10 cellular contexts compared by ENCODE assay signal in the genomic region with DNA sequence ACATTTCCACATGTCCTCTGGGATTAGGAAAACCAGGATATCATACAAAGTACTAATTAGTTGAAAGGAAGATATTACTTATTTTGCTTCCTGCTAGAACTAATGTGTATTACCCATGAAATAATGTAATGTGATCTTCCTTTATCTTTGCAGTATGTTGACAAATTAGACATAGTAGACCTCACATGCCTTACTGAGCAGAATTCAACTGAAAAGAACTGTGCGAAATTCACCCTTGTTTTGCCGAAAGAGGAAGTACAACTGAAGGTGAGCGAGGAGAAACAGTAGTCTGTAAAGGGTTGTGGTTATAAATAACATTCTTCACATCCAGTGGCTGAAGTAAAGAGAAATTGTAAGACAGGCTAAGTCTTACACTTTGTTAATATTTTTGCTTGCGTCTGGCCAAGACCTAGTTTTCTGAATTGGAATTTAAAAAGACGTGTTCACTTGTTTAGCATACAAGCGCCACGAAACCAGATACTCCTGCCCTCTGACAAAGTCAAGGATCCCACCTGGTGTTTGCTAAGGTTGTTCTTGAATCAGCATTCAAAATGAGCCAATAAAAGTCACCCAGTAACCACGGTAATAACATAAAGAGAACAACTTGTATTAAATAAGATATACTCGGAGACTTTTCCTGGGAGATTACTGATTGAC. TPM values are rescaled to one million over a fixed set of nuclear protein-coding genes. Genes with fewer than 3 reads are reported as not detected.
DNase-seq lines count a peak whose midpoint lies in the region; ATAC-seq and TF ChIP-seq lines count a peak whose summit lies in the region.
"Had no signal": no experiment of that assay in that cellular context is flagged by ENCODE, and none has a peak within 500 bp of the region (broad histone marks: within the 10 kb centered on the region; RNA-seq: fewer than 3 reads in every experiment).

No MANE protein-coding gene starts in this region.

- no peaks in the 10 kb centered on the region for H4K20me1 ChIP-seq in hepatocyte (ENCODE audit: insufficient read depth, poor library complexity, severe bottlenecking)

- H3K36me3 Mint-ChIP-seq in natural killer cell = no peaks in the 10 kb centered on the region

- H3K9me3 Mint-ChIP-seq in natural killer cell = no peaks in the 10 kb centered on the region

- no peaks in the 10 kb centered on the region for H3K9me3 ChIP-seq in hepatocyte (ENCODE audit: low read depth)

- H3K4me2 ChIP-seq in hepatocyte = no peak overlapping the region

- intact Hi-C loops in natural killer cell (cut with micrococcal nuclease) = no loop called here

- 85% methylated on average over 9 of the region's 9 CpGs for WGBS in hepatocyte (ENCODE audit: low lambda C conversion rate, missing lambda C conversion rate)

- H3K4me3 ChIP-seq in hepatocyte = no peak overlapping the region
- H3K4me3 ChIP-seq: skin epidermis had no signal

- DNase-seq in Daoy (ENCODE audit: low read depth) = peak; percentile 0
- DNase-seq in GM20000 (ENCODE audit: low spot score) = peak; percentile 56
- DNase-seq in RPMI8226 = peak; percentile 79
- no peak for DNase-seq in natural killer cell
- DNase-seq in NCI-H2081 treated with DMSO at 0.1 percent for 48 hours (lab: John Stamatoyannopoulos, UW) = no peak
- no peak for DNase-seq in ecto neural progenitor cell (ENCODE audit: low spot score)
- DNase-seq in hepatocyte (ENCODE audit: low spot score) = no peak

- H3K27me3 Mint-ChIP-seq in natural killer cell (ENCODE audit: low read depth in 2 of 2) = no peaks in the 10 kb centered on the region

- peak overlapping the region; percentile 49 to 67 for H3K27ac Mint-ChIP-seq in natural killer cell

- no peaks in the 10 kb centered on the region for H3K79me2 ChIP-seq in hepatocyte

- ATAC-seq in HG03442 (IDR thresholded peaks at IDR 0.05; ENCODE audit: unreplicated experiment) (peak; percentile 93), natural killer cell (peak in 2 of 3 donors; percentile 37 to 58)
- ATAC-seq: HCT116 had no signal

- H3K36me3 ChIP-seq in hepatocyte (replicated peaks; ENCODE audit: insufficient read depth, low read depth) = no peaks in the 10 kb centered on the region

- no peaks in the 10 kb centered on the region for H3K9me2 ChIP-seq in hepatocyte (replicated peaks; ENCODE audit: insufficient read depth)

- no peaks in the 10 kb centered on the region for H3K27me3 ChIP-seq in hepatocyte

- H3K4me1 ChIP-seq in hepatocyte (ENCODE audit: insufficient read depth) = no peaks in the 10 kb centered on the region

- H3K4me1 Mint-ChIP-seq in natural killer cell = peaks cover 16 to 27% of the 10 kb centered on the region in 2 donors

- no peak overlapping the region for H3K4me3 Mint-ChIP-seq in natural killer cell

- no peak overlapping the region for H3K27ac ChIP-seq in hepatocyte
- H3K27ac ChIP-seq: skin epidermis had no signal

- no peak overlapping the region for H2AFZ ChIP-seq in hepatocyte

- TF ChIP-seq CTCF in GM20000 (IDR thresholded peaks at IDR 0.05; ENCODE audit: extremely low read depth, missing control alignments) = no peak
- no peak for TF ChIP-seq CTCF in natural killer cell (IDR thresholded peaks at IDR 0.05)
- no peak for TF ChIP-seq CTCF in hepatocyte (IDR thresholded peaks at IDR 0.05; ENCODE audit: poor library complexity)

RNA-seq across cellular contexts. Expression of a gene that starts 16.8 kb away (rescaled TPM):
- not detected in 2 replicates for total RNA-seq in Daoy (2014; rRNA removed; shearing (Covaris generic))
- total RNA-seq in natural killer cell (10 to 100 TPM; 11.3 to 11.4 (median 11.4) TPM), hepatocyte (not detected in 2 replicates)
- polyA plus RNA-seq in hepatocyte = not detected in 2 replicates

RNA-seq across cellular contexts. Expression of a gene that starts 30.1 kb away (rescaled TPM):
- total RNA-seq in Daoy (2014; rRNA removed; shearing (Covaris generic)) = 8.3 and 9.4 TPM in 2 replicates
- 10 to 100 TPM; 78.6 to 93.6 (median 91.1) TPM for total RNA-seq in natural killer cell
- total RNA-seq in hepatocyte = 19.7 and 20.8 TPM in 2 replicates
- 11.2 and 12.2 TPM in 2 replicates for polyA plus RNA-seq in hepatocyte

Comparison
In these comparisons a context has a peak if more than half of its experiments do, and no peak if none do; other contexts are left out.
1. DNase-seq: peak in Daoy (single experiment), GM20000 (single experiment) and RPMI8226 (single experiment); none in natural killer cell (single experiment), NCI-H2081 treated with DMSO at 0.1 percent for 48 hours (single experiment), ecto neural progenitor cell (single experiment) and hepatocyte (single experiment).
2. RNA of a gene that starts 16.8 kb away (total RNA-seq): 11.3 to 11.4 TPM in natural killer cell; not detected in Daoy and not detected in hepatocyte; every median in the first group is over 10 times any median in the second.